1 cellular context compared by ENCODE assay signal in genomic region chr2:157940024-157940423, GRCh38.
TF ChIP-seq lines count a peak whose summit lies in the region.

No MANE protein-coding gene starts in this region.

TF ChIP-seq in H1, 55 proteins besides CTCF, POLR2A, EP300 and RAD21 (continued from another document):
- TF ChIP-seq JUND (IDR thresholded peaks at IDR 0.05; ENCODE audit: low read length) = no peak
- no peak for TF ChIP-seq GTF2F1 (IDR thresholded peaks at IDR 0.05; ENCODE audit: borderline replicate concordance, low read depth, low read length)
